Comparison of ENCODE assay signal across 8 cellular contexts in the genomic region with DNA sequence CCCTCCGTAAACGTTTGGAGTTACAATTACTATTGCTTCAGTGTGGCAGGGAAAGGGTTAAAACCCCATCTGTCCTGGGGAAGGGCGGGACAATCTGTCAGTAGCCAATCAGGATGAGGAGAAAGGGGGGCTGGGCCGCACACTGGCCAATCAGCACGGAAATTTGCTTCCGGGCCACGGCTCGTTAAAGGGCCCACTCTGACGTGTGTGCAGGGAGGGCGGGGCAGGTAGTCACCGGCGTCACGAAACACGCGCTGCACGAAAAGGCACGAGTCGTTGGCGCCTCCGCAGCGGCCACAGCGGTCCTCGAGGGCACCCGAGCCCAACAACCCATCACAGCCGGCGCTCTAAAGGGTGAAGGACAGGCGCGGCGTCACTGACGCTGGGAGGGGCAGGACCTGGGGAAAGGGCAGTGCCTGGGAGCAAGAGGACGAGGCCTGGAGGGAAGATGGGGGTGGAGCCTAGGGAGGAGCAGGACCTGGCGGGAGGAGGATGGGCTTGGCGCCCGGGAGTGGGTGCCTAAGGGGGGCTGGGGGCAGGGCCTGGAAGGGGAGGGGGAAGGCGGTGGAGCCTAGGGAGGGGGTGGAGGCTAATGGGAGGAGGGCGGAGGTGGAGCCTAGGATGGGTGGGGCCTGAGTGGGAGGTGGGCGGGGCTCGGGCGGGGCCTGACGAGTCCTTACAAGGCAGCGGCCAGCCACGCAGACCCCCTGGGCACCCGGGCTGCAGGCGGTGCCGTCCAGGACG. TPM values are rescaled to one million over a fixed set of nuclear protein-coding genes. Genes with fewer than 3 reads are reported as not detected.
DNase-seq lines count a peak whose midpoint lies in the region; ATAC-seq and TF ChIP-seq lines count a peak whose summit lies in the region.

No MANE protein-coding gene starts in this region.

- CTCF ChIA-PET in activated CD8-positive, alpha-beta T cell treated with anti-CD3 and anti-CD28 coated beads for 36 hours (lab: Charles Lee): interaction anchor here (1.5 kb wide), 1 partner anchor 17 kb away, joined by 3 read pairs; a partner anchor contains a TSS

- POLR2A ChIA-PET in activated CD8-positive, alpha-beta T cell treated with anti-CD3 and anti-CD28 coated beads for 36 hours (lab: Charles Lee): interaction anchor here (0.6 to 1.0 kb wide), 2 partner anchors 8 to 39 kb away, joined by 3 to 4 read pairs; no protein-coding TSS in a partner anchor

- peak; percentile 64 for ATAC-seq in HG03342 (IDR thresholded peaks at IDR 0.05; ENCODE audit: unreplicated experiment)
- peak; percentile 86 for ATAC-seq in activated CD8-positive, alpha-beta T cell treated with anti-CD3 and anti-CD28 coated beads for 36 hours
- ATAC-seq in left lung: peak; percentile 94
- ATAC-seq in GM18519 (IDR thresholded peaks at IDR 0.05; ENCODE audit: low FRiP score, unreplicated experiment): no peak

- H3K9me3 ChIP-seq in left lung: no peaks in the 10 kb centered on the region

- intact Hi-C loops in CD14-positive monocyte (cut with micrococcal nuclease) (no loop called here), dorsolateral prefrontal cortex (cut with DNase I) (no loop called here), left lung (cut with DNase I) (no loop called here)
- intact Hi-C loops in activated CD8-positive, alpha-beta T cell treated with anti-CD3 and anti-CD28 coated beads for 36 hours (cut with micrococcal nuclease): no loop called here

- H3K27me3 ChIP-seq in dorsolateral prefrontal cortex: peaks cover 0 to 41% (median 16%) of the 10 kb centered on the region in 45 donors
- H3K27me3 ChIP-seq in left lung: peaks cover 28 to 76% of the 10 kb centered on the region in 2 donors

- peaks cover 15 to 51% (median 35%) of the 10 kb centered on the region in 7 donors for H3K9me3 Mint-ChIP-seq in CD14-positive monocyte
- H3K9me3 Mint-ChIP-seq in activated CD8-positive, alpha-beta T cell treated with anti-CD3 and anti-CD28 coated beads for 36 hours: no peaks in the 10 kb centered on the region

- H3K27ac ChIP-seq in dorsolateral prefrontal cortex: peak overlapping the region in 56 of 59 donors; percentile 16 to 94 (median 85)
- H3K27ac ChIP-seq in left lung: peak overlapping the region; percentile 57 to 59

- peaks cover 14% of the 10 kb centered on the region for H3K4me1 Mint-ChIP-seq in CD14-positive monocyte
- H3K4me1 Mint-ChIP-seq in activated CD8-positive, alpha-beta T cell treated with anti-CD3 and anti-CD28 coated beads for 36 hours (ENCODE audit: low read depth): peaks cover 21% of the 10 kb centered on the region

- H3K4me3 ChIP-seq in dorsolateral prefrontal cortex: peak overlapping the region; percentile 34 to 72 (median 59)
- peak overlapping the region; percentile 28 to 42 for H3K4me3 ChIP-seq in left lung

- H3K4me1 ChIP-seq in left lung: peaks cover 0 to 16% of the 10 kb centered on the region in 2 donors

- DNase-seq in CD14-positive monocyte (ENCODE audit: low spot score) (peak; percentile 89), NCI-H69 (lab: John Stamatoyannopoulos, UW) (peak; percentile 97), dorsolateral prefrontal cortex (peak; percentile 83 to 95 (median 94)), left lung (peak; percentile 88)
- DNase-seq in activated CD8-positive, alpha-beta T cell treated with anti-CD3 and anti-CD28 coated beads for 36 hours: peak; percentile 94
- DNase-seq in stimulated activated CD4-positive, alpha-beta T cell treated with anti-CD3 and anti-CD28 coated beads, Interleukin-1b, Interleukin-23, amount 100 ng/mL, for 48 hours: peak; percentile 94

- peak overlapping the region; percentile 57 to 83 for H3K4me3 Mint-ChIP-seq in CD14-positive monocyte
- H3K4me3 Mint-ChIP-seq in activated CD8-positive, alpha-beta T cell treated with anti-CD3 and anti-CD28 coated beads for 36 hours: peak overlapping the region; percentile 76

- peaks cover 50 to 80% (median 70%) of the 10 kb centered on the region in 3 donors for H3K27me3 Mint-ChIP-seq in CD14-positive monocyte (ENCODE audit: low read depth in 3 of 3)
- H3K27me3 Mint-ChIP-seq in activated CD8-positive, alpha-beta T cell treated with anti-CD3 and anti-CD28 coated beads for 36 hours: peaks cover 25% of the 10 kb centered on the region

- H3K36me3 Mint-ChIP-seq in CD14-positive monocyte: peaks cover 1 to 2% of the 10 kb centered on the region in 2 donors
- no peaks in the 10 kb centered on the region for H3K36me3 Mint-ChIP-seq in activated CD8-positive, alpha-beta T cell treated with anti-CD3 and anti-CD28 coated beads for 36 hours (ENCODE audit: low read depth)

- TF ChIP-seq CTCF in CD14-positive monocyte (IDR thresholded peaks at IDR 0.05) (no peak), dorsolateral prefrontal cortex (IDR thresholded peaks at IDR 0.05 in 54 of 56, conservative IDR thresholded peaks at IDR 0.05 in 2 of 56; ENCODE audit: low read depth in 1 of 56, partially characterized antibody in 56 of 56) (peak in 3 of 56 donors; percentile 8 to 20 (median 13)), left lung (IDR thresholded peaks at IDR 0.05) (no peak)
- no peak for TF ChIP-seq CTCF in activated CD8-positive, alpha-beta T cell treated with anti-CD3 and anti-CD28 coated beads for 36 hours (IDR thresholded peaks at IDR 0.05)

- H3K36me3 ChIP-seq in left lung: no peaks in the 10 kb centered on the region

- peak overlapping the region in 5 of 7 donors; percentile 6 to 89 (median 74) for H3K27ac Mint-ChIP-seq in CD14-positive monocyte
- peak overlapping the region; percentile 85 for H3K27ac Mint-ChIP-seq in activated CD8-positive, alpha-beta T cell treated with anti-CD3 and anti-CD28 coated beads for 36 hours

RNA-seq across cellular contexts. Expression of a gene that starts 4.9 kb away (rescaled TPM):
- not detected for polyA plus RNA-seq in CD14-positive monocyte
- total RNA-seq in activated CD8-positive, alpha-beta T cell treated with anti-CD3 and anti-CD28 coated beads for 36 hours: 1 to 10 TPM; 1.3 TPM
- total RNA-seq in dorsolateral prefrontal cortex (10 to 100 TPM in 1 of 120 experiments, 1 to 10 TPM in 96, under 1 TPM in 20, not detected in 3; 0.20 to 12.1 (median 1.8) TPM), left lung (1 to 10 TPM; 3.0 to 5.3 TPM)

RNA-seq across cellular contexts. Expression of a gene that starts 15.9 kb away (rescaled TPM):
- polyA plus RNA-seq in CD14-positive monocyte: not detected
- not detected for total RNA-seq in activated CD8-positive, alpha-beta T cell treated with anti-CD3 and anti-CD28 coated beads for 36 hours
- total RNA-seq in dorsolateral prefrontal cortex (10 to 100 TPM in 15 of 120 experiments, 1 to 10 TPM in 105; 1.1 to 17.3 (median 5.5) TPM), left lung (not detected)

RNA-seq across cellular contexts. Expression of a gene that starts 17.0 kb away (rescaled TPM):
- polyA plus RNA-seq in CD14-positive monocyte: 1 to 10 TPM in 1 of 2 donors, under 1 TPM in 1; 0.51 to 1.8 TPM
- 1 to 10 TPM; 2.0 to 2.4 TPM for total RNA-seq in activated CD8-positive, alpha-beta T cell treated with anti-CD3 and anti-CD28 coated beads for 36 hours
- total RNA-seq in dorsolateral prefrontal cortex (10 to 100 TPM in 116 of 120 experiments, 1 to 10 TPM in 4; 6.9 to 23.9 (median 14.3) TPM), left lung (1 to 10 TPM; 1.6 to 2.0 TPM)

RNA-seq across cellular contexts. Expression of a gene that starts 17.8 kb away (rescaled TPM):
- under 1 TPM in 1 of 2 donors, not detected in 1; 0.34 TPM for polyA plus RNA-seq in CD14-positive monocyte
- 1 to 10 TPM; 4.4 to 4.7 TPM for total RNA-seq in activated CD8-positive, alpha-beta T cell treated with anti-CD3 and anti-CD28 coated beads for 36 hours
- total RNA-seq in dorsolateral prefrontal cortex: 10 to 100 TPM in 50 of 120 experiments, 1 to 10 TPM in 70; 4.5 to 20.4 (median 9.5) TPM
- 1 to 10 TPM; 1.9 to 3.2 TPM for total RNA-seq in left lung

RNA-seq across cellular contexts. Expression of a gene that starts 28.9 kb away (rescaled TPM):
- polyA plus RNA-seq in CD14-positive monocyte: 10 to 100 TPM; 19.9 to 20.9 TPM
- 10 to 100 TPM; 21.3 to 21.5 TPM for total RNA-seq in activated CD8-positive, alpha-beta T cell treated with anti-CD3 and anti-CD28 coated beads for 36 hours
- total RNA-seq in dorsolateral prefrontal cortex: 10 to 100 TPM; 28.3 to 63.0 (median 35.2) TPM
- 10 to 100 TPM; 31.1 to 32.2 TPM for total RNA-seq in left lung
